In the genomic region with DNA sequence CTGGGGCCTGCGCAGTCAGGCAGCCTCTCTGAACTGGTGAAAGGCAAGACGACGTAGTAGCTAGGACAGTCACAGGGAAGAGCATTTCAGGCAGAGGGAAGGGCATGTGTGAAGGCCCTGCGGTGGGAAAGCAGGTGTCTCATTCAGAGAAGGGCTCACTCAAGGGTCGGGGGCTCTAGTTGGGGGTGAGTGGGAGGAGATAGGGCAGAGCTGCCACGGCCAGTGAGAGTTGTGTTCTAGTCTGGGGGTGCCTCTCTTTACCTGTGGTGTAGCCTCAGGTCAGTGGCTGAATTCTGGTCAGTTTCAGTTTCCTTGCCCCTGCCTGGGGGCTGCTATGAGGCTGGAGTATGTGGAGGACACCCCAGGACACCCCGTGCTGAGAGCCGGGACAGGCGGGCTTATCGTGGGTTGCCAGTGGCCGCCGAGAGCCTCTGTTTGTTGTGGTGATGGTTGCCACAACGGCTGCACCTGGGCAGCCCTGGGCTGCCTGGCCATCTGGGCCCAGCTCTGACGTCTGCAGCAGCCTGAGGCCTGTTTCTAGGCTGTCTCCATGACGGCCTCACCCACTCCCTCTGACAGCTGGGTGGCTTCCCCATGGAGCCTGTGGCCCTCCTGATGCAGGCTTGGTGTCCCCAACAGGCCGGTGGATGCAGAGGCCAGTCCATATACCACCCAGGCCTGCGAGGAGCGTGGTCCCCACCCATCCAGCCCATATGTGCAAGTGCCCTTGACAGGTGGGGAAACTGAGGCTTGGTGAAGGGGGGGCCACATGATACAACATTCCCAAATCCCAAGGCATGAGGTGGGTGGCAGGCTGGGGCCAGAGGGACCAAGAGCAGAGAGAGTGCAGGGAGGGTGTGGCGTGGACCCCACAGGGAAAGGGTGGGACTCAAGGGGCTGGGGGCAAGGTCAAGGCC, we compare ENCODE assay signal across 12 cellular contexts. TPM values are rescaled to one million over a fixed set of nuclear protein-coding genes. Genes with fewer than 3 reads are reported as not detected.
DNase-seq lines count a peak whose midpoint lies in the region; ATAC-seq and TF ChIP-seq lines count a peak whose summit lies in the region.
"Had no signal": no experiment of that assay in that cellular context is flagged by ENCODE, and none has a peak within 500 bp of the region (broad histone marks: within the 10 kb centered on the region; RNA-seq: fewer than 3 reads in every experiment).

No MANE protein-coding gene starts in this region.

- H2AK5ac ChIP-seq in trophoblast cell (ENCODE audit: low read length), result no peak overlapping the region

- H2BK12ac ChIP-seq in trophoblast cell (ENCODE audit: low read length), result no peak overlapping the region

- peaks cover 30% of the 10 kb centered on the region for H3K27me3 Mint-ChIP-seq in GM23338 (ENCODE audit: insufficient read depth, low read depth, poor library complexity)

- H3K4me2 ChIP-seq in trophoblast cell (ENCODE audit: low read length) (no peak overlapping the region), GM23338 (no peak overlapping the region)

- H3K4me3 ChIP-seq in trophoblast cell (ENCODE audit: low read depth, low read length), result no peak overlapping the region
- H3K4me3 ChIP-seq in GM23338, result no peak overlapping the region

- no CpG with 5 or more reads among the region's 19 CpGs for WGBS in trophoblast cell (ENCODE audit: extremely low coverage, insufficient coverage, insufficient read length)

- H3K4me1 ChIP-seq in trophoblast cell (ENCODE audit: control insufficient read depth in 1 of 2, insufficient read depth in 2 of 2, low read length in 2 of 2) (no peaks in the 10 kb centered on the region), GM23338 (ENCODE audit: insufficient read depth) (no peaks in the 10 kb centered on the region)

- H3K27ac ChIP-seq in trophoblast cell (ENCODE audit: low read depth, low read length), result no peak overlapping the region
- H3K27ac ChIP-seq in GM23338 (ENCODE audit: low read depth), result no peak overlapping the region
- H3K27ac ChIP-seq: 22Rv1 had no signal

- no peak overlapping the region for H3K18ac ChIP-seq in trophoblast cell (ENCODE audit: low read length)

- H2BK5ac ChIP-seq in trophoblast cell (ENCODE audit: low read depth, low read length, poor library complexity), result no peak overlapping the region

- H3K9me3 Mint-ChIP-seq in GM23338, result peaks cover 91% of the 10 kb centered on the region

- no peak for TF ChIP-seq CTCF in GM23338 (conservative IDR thresholded peaks at IDR 0.05; ENCODE audit: low read depth in 2 of 2)

- H3K14ac ChIP-seq in trophoblast cell (ENCODE audit: low read length), result no peak overlapping the region

- no peak overlapping the region for H3K27ac Mint-ChIP-seq in GM23338

- no peak overlapping the region for H3K4ac ChIP-seq in trophoblast cell (ENCODE audit: low read depth, low read length)

- H4K8ac ChIP-seq in trophoblast cell (ENCODE audit: low read depth, low read length), result no peak overlapping the region

- peaks cover 44% of the 10 kb centered on the region for H3K9me3 ChIP-seq in trophoblast cell (ENCODE audit: insufficient read depth, low read depth, low read length)

- H3K9ac ChIP-seq in trophoblast cell (ENCODE audit: low read length), result no peak overlapping the region

- H3K79me2 ChIP-seq in trophoblast cell (ENCODE audit: control insufficient read depth, insufficient read depth, low read length, poor library complexity) (no peaks in the 10 kb centered on the region), GM23338 (replicated peaks; ENCODE audit: insufficient read depth) (peaks cover 22% of the 10 kb centered on the region)

- H4K20me1 ChIP-seq in GM23338 (replicated peaks; ENCODE audit: insufficient read depth), result no peaks in the 10 kb centered on the region; the same call in 1 of the 2 replicates

- no peaks in the 10 kb centered on the region for H3K4me1 Mint-ChIP-seq in GM23338

- no peak overlapping the region for H4K12ac ChIP-seq in trophoblast cell (ENCODE audit: low read depth, low read length)

- no peaks in the 10 kb centered on the region for H3K27me3 ChIP-seq in trophoblast cell (ENCODE audit: insufficient read depth, low read length)
- H3K27me3 ChIP-seq in GM23338 (ENCODE audit: insufficient read depth), result no peaks in the 10 kb centered on the region

- DNase-seq in DMS 273 (lab: John Stamatoyannopoulos, UW; ENCODE audit: unreplicated experiment) (peak; percentile 56), DMS 273 treated with DMSO at 0.1 percent for 48 hours (lab: John Stamatoyannopoulos, UW) (no peak), SHP77 (lab: John Stamatoyannopoulos, UW) (peak; percentile 92 to 95), glomerular visceral epithelial cell (ENCODE audit: extremely low spot score) (peak; percentile 33), trophoblast cell (peak; percentile 96 to 97), GM23338 (ENCODE audit: low spot score) (no peak), NOMO-1 treated with dmso at 0.1 percent for 144 hours (lab: John Stamatoyannopoulos, UW; ENCODE audit: unreplicated experiment) (no peak), EL (no peak)
- DNase-seq: aorta; NCI-H1105; stimulated activated CD4-positive, alpha-beta T cell treated with anti-CD3 and anti-CD28 coated beads, Interleukin-4, amount 100 ng/mL, for 24 hours had no signal

- H3F3A ChIP-seq in GM23338 (replicated peaks; ENCODE audit: low read depth), result no peaks in the 10 kb centered on the region

- H2AFZ ChIP-seq in trophoblast cell (ENCODE audit: insufficient read depth, low read length, poor library complexity) (no peak overlapping the region), GM23338 (no peak overlapping the region)

- peaks cover 31% of the 10 kb centered on the region for H3K36me3 Mint-ChIP-seq in GM23338 (ENCODE audit: low read depth)

- no peak overlapping the region for H2BK120ac ChIP-seq in trophoblast cell (ENCODE audit: insufficient read depth, low read length, poor library complexity)

- H3K36me3 ChIP-seq in trophoblast cell (ENCODE audit: control insufficient read depth in 1 of 2, insufficient read depth in 2 of 2, low read length in 2 of 2) (peaks cover 16 to 21% of the 10 kb centered on the region in 2 experiments), GM23338 (ENCODE audit: insufficient read depth) (peaks cover 4% of the 10 kb centered on the region; the same call in 1 of the 2 replicates)

- H3K79me1 ChIP-seq in trophoblast cell (ENCODE audit: low read length), result no peaks in the 10 kb centered on the region

- no peaks in the 10 kb centered on the region for H3K9me2 ChIP-seq in GM23338 (ENCODE audit: insufficient read depth)

- H3K4me3 Mint-ChIP-seq in GM23338, result no peak overlapping the region

- no peak for ATAC-seq in GM23338

- no peak overlapping the region for H4K91ac ChIP-seq in trophoblast cell (ENCODE audit: low read depth, low read length)

- H3K23ac ChIP-seq in trophoblast cell (ENCODE audit: low read length), result no peak overlapping the region

TF ChIP-seq in GM23338, 12 proteins besides CTCF, POLR2A, EP300 and RAD21:
- TF ChIP-seq EZH2 (IDR thresholded peaks at IDR 0.05; ENCODE audit: low read depth, unreplicated experiment) (no peak), ZNF331 (CRISPR knock-in tag; IDR thresholded peaks at IDR 0.05; ENCODE audit: low read depth) (no peak), CREB1 (CRISPR knock-in tag; IDR thresholded peaks at IDR 0.05; ENCODE audit: low read depth) (no peak), EZH2phosphoT487 (IDR thresholded peaks at IDR 0.05; ENCODE audit: unreplicated experiment) (no peak)
TF ChIP-seq in GM23338: peak in this region for 0.

RNA-seq across cellular contexts. Expression of a gene that starts 10.8 kb away (rescaled TPM):
- 23.0 and 23.8 TPM in 2 replicates for polyA plus RNA-seq in trophoblast cell (2013)
- 30.6 and 31.7 TPM in 2 replicates for total RNA-seq in GM23338 (2014; rRNA removed; shearing (Covaris generic))
- polyA plus RNA-seq in GM23338 (2016; fragmentation: Nextera tagmentation; extraction: Ambion mirVana), result 28.4 and 28.5 TPM in 2 replicates

RNA-seq across cellular contexts. Expression of a gene that starts 42.1 kb away (rescaled TPM):
- 30.2 and 32.0 TPM in 2 replicates for polyA plus RNA-seq in trophoblast cell (2013)
- 8.1 and 8.7 TPM in 2 replicates for total RNA-seq in GM23338 (2014; rRNA removed; shearing (Covaris generic))
- 2.1 TPM in 2 replicates for polyA plus RNA-seq in GM23338 (2016; fragmentation: Nextera tagmentation; extraction: Ambion mirVana)

Comparison
In these comparisons a context has a peak if more than half of its experiments do, and no peak if none do; other contexts are left out.
1. DNase-seq: peak in DMS 273 (single experiment), SHP77 (2 of 2), glomerular visceral epithelial cell (single experiment) and trophoblast cell (2 of 2); none in DMS 273 treated with DMSO at 0.1 percent for 48 hours (single experiment), GM23338 (single experiment), NOMO-1 treated with dmso at 0.1 percent for 144 hours (single experiment) and EL (single experiment).